In the genomic region with DNA sequence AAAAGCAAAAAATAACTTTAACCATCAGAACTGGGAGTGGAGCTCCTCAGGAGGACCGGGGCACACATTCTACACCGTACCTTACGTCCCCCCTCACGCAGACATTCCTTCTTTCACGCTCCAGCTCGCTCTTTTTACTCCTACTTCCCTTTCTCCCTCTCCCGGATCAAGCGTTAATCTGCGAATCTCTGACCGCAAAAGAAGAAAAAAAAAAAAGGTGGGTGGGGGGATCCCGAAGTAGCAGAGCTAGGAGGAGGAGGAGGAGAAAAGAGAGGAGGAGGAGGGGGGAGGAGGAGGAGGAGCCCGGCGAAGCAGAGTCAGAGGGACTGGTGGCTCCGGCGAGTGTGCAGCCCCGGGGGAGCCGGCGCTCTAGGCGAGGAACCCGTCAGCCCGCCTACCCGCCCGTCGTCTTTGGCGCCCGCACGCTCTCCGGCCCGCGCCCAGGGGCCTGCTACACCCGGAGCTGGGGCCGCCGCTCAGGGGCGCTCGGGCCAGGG, we compare ENCODE assay signal across 8 cellular contexts. TPM values are rescaled to one million over a fixed set of nuclear protein-coding genes. Genes with fewer than 3 reads are reported as not detected.
DNase-seq lines count a peak whose midpoint lies in the region; ATAC-seq and TF ChIP-seq lines count a peak whose summit lies in the region.

Gene NHSL2 (plus strand): TSS at position 320 of the 497 bp plus-strand sequence.

- peak within 1 kb of the TSS; percentile 33 for H3K4me3 ChIP-seq in CD8-positive, alpha-beta T cell (ENCODE audit: low read depth, low read length)
- H3K4me3 ChIP-seq in mammary epithelial cell (replicated peaks in 1 of 3; ENCODE audit: insufficient read depth in 1 of 3, low read depth in 2 of 3, low read length in 3 of 3) (peak within 1 kb of the TSS in 2 of 3 experiments; percentile 23), lower leg skin (ENCODE audit: low read depth, poor library complexity, severe bottlenecking) (peak within 1 kb of the TSS; percentile 6)

- TF ChIP-seq POLR2A in lower leg skin (IDR thresholded peaks at IDR 0.05), result no peak

- dilution Hi-C loops in mammary epithelial cell (cut with HindIII; ENCODE audit: low sequenced_read_pairs), result loop anchor here (5.0 kb wide), 1 partner anchor 72 kb away; no protein-coding TSS in a partner anchor

- CTCF ChIA-PET in CD8-positive, alpha-beta T cell (lab: Charles Lee), result interaction anchor here (1.4 kb wide), 1 partner anchor 15 kb away, joined by 4 read pairs; no protein-coding TSS in a partner anchor
- CTCF ChIA-PET in mammary epithelial cell (lab: Charles Lee; ENCODE audit: low non-redundant PET), result no interaction called here

- H3K4me3 Mint-ChIP-seq in CD8-positive, alpha-beta T cell, result peak within 1 kb of the TSS; percentile 74

- H3K79me2 ChIP-seq in mammary epithelial cell (ENCODE audit: insufficient read depth, low read length), result no peaks in the 10 kb centered on the region

- peaks cover 10% of the 10 kb centered on the region for H3K27me3 ChIP-seq in CD8-positive, alpha-beta T cell (ENCODE audit: insufficient read depth, low read length)
- peaks cover 20% of the 10 kb centered on the region for H3K27me3 ChIP-seq in mammary epithelial cell (ENCODE audit: insufficient read depth, low read length)

- TF ChIP-seq CTCF in CD8-positive, alpha-beta T cell (IDR thresholded peaks at IDR 0.05), result no peak
- TF ChIP-seq CTCF in mammary epithelial cell (conservative IDR thresholded peaks at IDR 0.05 in 1 of 2, IDR thresholded peaks at IDR 0.05 in 1 of 2; ENCODE audit: extremely low read depth in 1 of 2, insufficient read depth in 1 of 2, low read depth in 1 of 2, low read length in 2 of 2) (no peak), lower leg skin (IDR thresholded peaks at IDR 0.05) (no peak)

- no peak for DNase-seq in CD8-positive, alpha-beta T cell
- DNase-seq in NCI-H1694 treated with DMSO at 0.1 percent for 48 hours (lab: John Stamatoyannopoulos, UW), result peak; percentile 48
- DNase-seq in mammary epithelial cell, result no peak
- no peak for DNase-seq in lower leg skin (ENCODE audit: low spot score in 2 of 2)
- peak; percentile 19 for DNase-seq in stimulated activated naive CD8-positive, alpha-beta T cell treated with anti-CD3 and anti-CD28 coated beads, Interleukin-15, Interleukin-2, amounts not matched to agents 100 U/mL and 50 U/mL, for 24 hours
- DNase-seq in DMS79 treated with DMSO at 0.1 percent for 48 hours (lab: John Stamatoyannopoulos, UW), result no peak

- no peaks in the 10 kb centered on the region for H3K9me3 ChIP-seq in CD8-positive, alpha-beta T cell (ENCODE audit: low read length)
- no peaks in the 10 kb centered on the region for H3K9me3 ChIP-seq in mammary epithelial cell (replicated peaks; ENCODE audit: insufficient read depth, low read length)

- peak within 1 kb of the TSS; percentile 51 for H2AFZ ChIP-seq in mammary epithelial cell (ENCODE audit: low read depth, low read length)

- in situ Hi-C loops in mammary epithelial cell (cut with MboI; ENCODE audit: low sequenced_read_pairs in 2 of 2), result no loop called here

- 46% methylated on average over 14 of the region's 35 CpGs for WGBS in mammary epithelial cell (ENCODE audit: low coverage, missing lambda C conversion rate)
- WGBS in lower leg skin, 2 donors, result 1 to 38% methylated on average over 20 to 33 of the region's 35 CpGs

- no peak within 1 kb of the TSS for H3K27ac ChIP-seq in CD8-positive, alpha-beta T cell (ENCODE audit: low read depth, low read length)
- no peak within 1 kb of the TSS for H3K27ac ChIP-seq in mammary epithelial cell (ENCODE audit: insufficient read depth, low read depth, low read length)

- ATAC-seq in CD8-positive, alpha-beta T cell, result peak; percentile 44
- peak; percentile 69 for ATAC-seq in stimulated activated naive CD8-positive, alpha-beta T cell treated with anti-CD3 and anti-CD28 coated beads, Interleukin-15, Interleukin-2, amounts not matched to agents 100 U/mL and 50 U/mL, for 24 hours
- ATAC-seq in HG02852 (IDR thresholded peaks at IDR 0.05; ENCODE audit: unreplicated experiment), result no peak
- no peak for ATAC-seq in HG03095 (IDR thresholded peaks at IDR 0.05; ENCODE audit: unreplicated experiment)

- peaks cover 2% of the 10 kb centered on the region for H3K4me1 Mint-ChIP-seq in CD8-positive, alpha-beta T cell (ENCODE audit: low read depth)

- POLR2A ChIA-PET in CD8-positive, alpha-beta T cell (lab: Charles Lee), result no interaction called here

- H3K9me3 Mint-ChIP-seq in CD8-positive, alpha-beta T cell, result no peaks in the 10 kb centered on the region

- intact Hi-C loops in CD8-positive, alpha-beta T cell (cut with DNase I, micrococcal nuclease), result no loop called here
- intact Hi-C loops in mammary epithelial cell (cut with micrococcal nuclease), result no loop called here
- intact Hi-C loops in lower leg skin (cut with DNase I; ENCODE audit: low total_unique reads), result no loop called here

- H3K9ac ChIP-seq in mammary epithelial cell (ENCODE audit: insufficient read depth, low read length), result no peak within 1 kb of the TSS

- H3K36me3 Mint-ChIP-seq in CD8-positive, alpha-beta T cell, result no peaks in the 10 kb centered on the region

- H3K36me3 ChIP-seq in CD8-positive, alpha-beta T cell (ENCODE audit: insufficient read depth, low read length), result no peaks in the 10 kb centered on the region
- no peaks in the 10 kb centered on the region for H3K36me3 ChIP-seq in mammary epithelial cell (ENCODE audit: insufficient read depth, low read length)

- no peaks in the 10 kb centered on the region for H4K20me1 ChIP-seq in mammary epithelial cell (ENCODE audit: insufficient read depth, low read length)

- peaks cover 37% of the 10 kb centered on the region for H3K27me3 Mint-ChIP-seq in CD8-positive, alpha-beta T cell (ENCODE audit: low read depth)

- no TSS peak for BruUV-seq in mammary epithelial cell (replicated peaks; lab: Mats Ljungman, UMichigan)

- no peak within 1 kb of the TSS for H3K27ac Mint-ChIP-seq in CD8-positive, alpha-beta T cell

- H3K4me2 ChIP-seq in mammary epithelial cell (ENCODE audit: insufficient read depth, low read depth, low read length), result peak within 1 kb of the TSS; percentile 79

- no peaks in the 10 kb centered on the region for H3K4me1 ChIP-seq in CD8-positive, alpha-beta T cell (ENCODE audit: insufficient read depth, low read length)
- H3K4me1 ChIP-seq in mammary epithelial cell (ENCODE audit: insufficient read depth, low read length), result peaks cover 5% of the 10 kb centered on the region

RNA-seq across cellular contexts. Expression of gene NHSL2, which starts in this region (rescaled TPM):
- 1 to 10 TPM in 1 of 2 experiments, under 1 TPM in 1; 0.60 to 1.2 TPM for total RNA-seq in CD8-positive, alpha-beta T cell
- total RNA-seq in mammary epithelial cell (under 1 TPM in 1 of 2 donors, not detected in 1; 0.17 TPM), lower leg skin (1 to 10 TPM; 1.9 to 8.8 (median 2.4) TPM)
- 0.06 TPM for polyA plus RNA-seq in mammary epithelial cell
- polyA minus RNA-seq in mammary epithelial cell, result not detected

Comparison
In these comparisons a context has a peak if more than half of its experiments do, and no peak if none do; other contexts are left out.
1. ATAC-seq: peak in CD8-positive, alpha-beta T cell (single experiment) and stimulated activated naive CD8-positive, alpha-beta T cell treated with anti-CD3 and anti-CD28 coated beads, Interleukin-15, Interleukin-2, amounts not matched to agents 100 U/mL and 50 U/mL, for 24 hours (single experiment); none in HG02852 (single experiment) and HG03095 (single experiment).
2. DNase-seq: peak in NCI-H1694 treated with DMSO at 0.1 percent for 48 hours (single experiment) and stimulated activated naive CD8-positive, alpha-beta T cell treated with anti-CD3 and anti-CD28 coated beads, Interleukin-15, Interleukin-2, amounts not matched to agents 100 U/mL and 50 U/mL, for 24 hours (single experiment); none in CD8-positive, alpha-beta T cell (0 of 7), mammary epithelial cell (single experiment), lower leg skin (0 of 2) and DMS79 treated with DMSO at 0.1 percent for 48 hours (single experiment).
3. Peak in every context shown above with its lines, with median percentiles within 50 percentile points of each other: H3K4me3 ChIP-seq.